2 cellular contexts compared by ENCODE assay signal in genomic region chr3:152658977-152659376, GRCh38.
TF ChIP-seq lines count a peak whose summit lies in the region.

No MANE protein-coding gene starts in this region.

TF ChIP-seq in liver, 16 proteins besides CTCF, POLR2A, EP300 and RAD21 (continued from another document):
- TF ChIP-seq ZBTB33 (IDR thresholded peaks at IDR 0.05) (no peak), TAF1 (conservative IDR thresholded peaks at IDR 0.05) (peak; percentile 14), FOXA2 (IDR thresholded peaks at IDR 0.05) (no peak), FOXA1 (IDR thresholded peaks at IDR 0.05) (no peak), REST (IDR thresholded peaks at IDR 0.05) (no peak)

TF ChIP-seq in HepG2, 621 proteins besides CTCF, POLR2A, EP300 and RAD21 (continued from another document):
- TF ChIP-seq MNT (IDR thresholded peaks at IDR 0.05) (no peak), DMTF1 (CRISPR knock-in tag; IDR thresholded peaks at IDR 0.05) (no peak), ZNF629 (CRISPR knock-in tag; conservative IDR thresholded peaks at IDR 0.05) (no peak), ONECUT2 (CRISPR knock-in tag; IDR thresholded peaks at IDR 0.05) (no peak), ZSCAN22 (CRISPR knock-in tag; IDR thresholded peaks at IDR 0.05) (no peak), ZNF143 (CRISPR knock-in tag; IDR thresholded peaks at IDR 0.05) (no peak), ZSCAN9 (CRISPR knock-in tag; IDR thresholded peaks at IDR 0.05; ENCODE audit: borderline replicate concordance) (no peak), ZNF720 (CRISPR knock-in tag; IDR thresholded peaks at IDR 0.05) (no peak), ZNF567 (CRISPR knock-in tag; IDR thresholded peaks at IDR 0.05; ENCODE audit: borderline replicate concordance) (no peak)
- TF ChIP-seq, protein P1, sequence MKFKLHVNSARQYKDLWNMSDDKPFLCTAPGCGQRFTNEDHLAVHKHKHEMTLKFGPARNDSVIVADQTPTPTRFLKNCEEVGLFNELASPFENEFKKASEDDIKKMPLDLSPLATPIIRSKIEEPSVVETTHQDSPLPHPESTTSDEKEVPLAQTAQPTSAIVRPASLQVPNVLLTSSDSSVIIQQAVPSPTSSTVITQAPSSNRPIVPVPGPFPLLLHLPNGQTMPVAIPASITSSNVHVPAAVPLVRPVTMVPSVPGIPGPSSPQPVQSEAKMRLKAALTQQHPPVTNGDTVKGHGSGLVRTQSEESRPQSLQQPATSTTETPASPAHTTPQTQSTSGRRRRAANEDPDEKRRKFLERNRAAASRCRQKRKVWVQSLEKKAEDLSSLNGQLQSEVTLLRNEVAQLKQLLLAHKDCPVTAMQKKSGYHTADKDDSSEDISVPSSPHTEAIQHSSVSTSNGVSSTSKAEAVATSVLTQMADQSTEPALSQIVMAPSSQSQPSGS (CRISPR knock-in tag; IDR thresholded peaks at IDR 0.05) = no peak
TF ChIP-seq in HepG2: peak in this region for 0.
